In the genomic region with DNA sequence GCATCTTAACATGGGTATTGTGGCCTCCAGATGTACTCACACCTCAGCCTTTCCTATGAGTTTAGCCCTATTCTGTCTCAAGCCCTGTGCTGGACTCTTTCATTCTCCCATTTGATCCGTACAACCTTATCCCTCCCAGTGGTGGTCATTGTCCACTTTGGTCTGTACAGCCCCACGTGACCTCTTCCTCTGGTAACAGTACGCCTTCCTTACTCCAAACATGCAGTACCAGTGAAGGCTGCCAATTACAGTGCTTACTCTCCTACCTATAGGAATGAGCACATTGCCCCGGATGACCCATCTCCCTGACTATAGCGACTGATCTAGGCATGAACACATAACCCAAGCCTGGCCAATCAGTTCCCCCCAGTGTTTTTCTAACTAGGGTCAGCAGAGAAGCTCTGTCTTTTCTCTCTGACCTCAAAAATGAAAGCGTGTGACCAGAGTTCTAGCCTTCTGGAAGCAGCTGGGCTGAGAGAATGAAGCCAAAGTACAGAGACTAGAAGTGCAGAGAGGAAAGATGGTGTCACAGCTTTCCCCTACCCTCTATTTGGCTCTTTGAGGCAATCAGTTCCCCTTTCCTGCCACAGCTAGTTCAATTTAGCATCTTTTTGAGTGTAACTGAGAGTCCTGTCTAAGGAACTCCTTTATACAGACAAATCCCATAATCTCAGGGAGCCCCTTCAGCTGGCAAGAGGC, we compare ENCODE assay signal across 17 cellular contexts. TPM values are rescaled to one million over a fixed set of nuclear protein-coding genes. Genes with fewer than 3 reads are reported as not detected.
DNase-seq lines count a peak whose midpoint lies in the region; FAIRE-seq and TF ChIP-seq lines count a peak whose summit lies in the region.
"Had no signal": no experiment of that assay in that cellular context is flagged by ENCODE, and none has a peak within 500 bp of the region (broad histone marks: within the 10 kb centered on the region; RNA-seq: fewer than 3 reads in every experiment).

No MANE protein-coding gene starts in this region.

- WGBS in H1 (ENCODE audit: extremely low coverage in 1 of 2, insufficient coverage in 1 of 2, insufficient read length in 1 of 2, insufficient replicate concordance in 2 of 2, low coverage in 1 of 2, low lambda C conversion rate in 2 of 2, missing lambda C conversion rate in 1 of 2), 2 experiments = 81% methylated on average over 6 of the region's 6 CpGs; no CpG with 5 or more reads in 1 of the 2 experiments
- no CpG with 5 or more reads among the region's 6 CpGs for WGBS in neuronal stem cell (ENCODE audit: extremely low coverage in 2 of 2, insufficient read length in 2 of 2, insufficient replicate concordance in 1 of 2), 2 donors

- FAIRE-seq in D721Med (lab: Jason Lieb, UNC) (no peak), H1 (lab: Jason Lieb, UNC) (no peak)
- FAIRE-seq: G401.6, pancreas had no signal

- no peak overlapping the region for H3K4me3 Mint-ChIP-seq in Caco-2 (ENCODE audit: unreplicated experiment)
- H3K4me3 Mint-ChIP-seq: T-helper 2 cell treated with Interferon-gamma antibody and Interleukin-4, amounts not matched to agents 5 μg/mL and 100 μg/mL, for 36 hours had no signal

- H2BK5ac ChIP-seq in H1 (ENCODE audit: low read depth, low read length) (no peak overlapping the region), neuronal stem cell (ENCODE audit: low read length) (no peak overlapping the region)

- H3K27ac ChIP-seq in H1 (ENCODE audit: low read depth, low read length) (no peak overlapping the region), neuronal stem cell (replicated peaks; ENCODE audit: low read length) (no peak overlapping the region), Peyer's patch (no peak overlapping the region)
- H3K27ac ChIP-seq: pancreas, skin epidermis had no signal

- BruUV-seq in Caco-2 (replicated peaks; lab: Mats Ljungman, UMichigan) = no TSS peak

- intact Hi-C loops in Caco-2 (cut with micrococcal nuclease; ENCODE audit: unreplicated experiment) = no loop called here

- H3K4me1 ChIP-seq in Loucy (ENCODE audit: insufficient read depth, low read length, poor library complexity, severe bottlenecking) (peaks cover 10% of the 10 kb centered on the region), H1 (replicated peaks in 1 of 4; ENCODE audit: control insufficient read depth in 3 of 4, insufficient read depth in 4 of 4, low read length in 3 of 4) (no peaks in the 10 kb centered on the region), neuronal stem cell (ENCODE audit: control insufficient read depth in 2 of 2, insufficient read depth in 1 of 2, low read depth in 1 of 2, low read length in 2 of 2) (peaks cover 0 to 2% of the 10 kb centered on the region in 2 donors), Peyer's patch (no peaks in the 10 kb centered on the region), Caco-2 (no peaks in the 10 kb centered on the region)
- H3K4me1 ChIP-seq: BE2C, pancreas had no signal

- H3K4me3 ChIP-seq in Loucy (ENCODE audit: low read length, poor library complexity, severe bottlenecking) = no peak overlapping the region
- H3K4me3 ChIP-seq in H1 (ENCODE audit: extremely low read depth in 1 of 4, insufficient read depth in 2 of 4, low read depth in 3 of 4, low read length in 4 of 4) = no peak overlapping the region
- no peak overlapping the region for H3K4me3 ChIP-seq in neuronal stem cell (ENCODE audit: low read length in 2 of 2)
- H3K4me3 ChIP-seq in Peyer's patch = no peak overlapping the region
- H3K4me3 ChIP-seq in Caco-2 (ENCODE audit: low read depth, low read length) = no peak overlapping the region
- H3K4me3 ChIP-seq: heart right ventricle, pancreas, skin epidermis had no signal

- TF ChIP-seq EP300 in H1 (IDR thresholded peaks at IDR 0.05; ENCODE audit: borderline replicate concordance in 1 of 2, low read depth in 2 of 2, low read length in 2 of 2) = no peak

- no peaks in the 10 kb centered on the region for H3K27me3 Mint-ChIP-seq in Caco-2 (ENCODE audit: insufficient read depth, unreplicated experiment)

- H3K36me3 ChIP-seq in Loucy (ENCODE audit: insufficient read depth, low read length) (no peaks in the 10 kb centered on the region), H1 (ENCODE audit: control insufficient read depth in 2 of 4, insufficient read depth in 4 of 4, low read length in 3 of 4) (no peaks in the 10 kb centered on the region), neuronal stem cell (replicated peaks in 1 of 2; ENCODE audit: control insufficient read depth in 2 of 2, insufficient read depth in 2 of 2, low read length in 2 of 2) (no peaks in the 10 kb centered on the region), Peyer's patch (no peaks in the 10 kb centered on the region), Caco-2 (ENCODE audit: control insufficient read depth, insufficient read depth, low read length) (no peaks in the 10 kb centered on the region)
- H3K36me3 ChIP-seq: BE2C, heart right ventricle, pancreas had no signal

- no peak overlapping the region for H3K14ac ChIP-seq in H1 (ENCODE audit: insufficient read length)
- no peak overlapping the region for H3K14ac ChIP-seq in neuronal stem cell (ENCODE audit: low read length)

- TF ChIP-seq POLR2A in H1 (IDR thresholded peaks at IDR 0.05; ENCODE audit: control extremely low read depth in 1 of 2, low read depth in 2 of 2, low read length in 2 of 2) = no peak
- TF ChIP-seq POLR2A in Peyer's patch (IDR thresholded peaks at IDR 0.05) = no peak

- H3K9ac ChIP-seq in Loucy (ENCODE audit: low read depth, low read length, poor library complexity, severe bottlenecking) (no peak overlapping the region), H1 (replicated peaks in 1 of 4; ENCODE audit: extremely low read depth in 1 of 4, low read depth in 3 of 4, low read length in 3 of 4) (no peak overlapping the region), neuronal stem cell (ENCODE audit: low read depth, low read length, poor library complexity) (no peak overlapping the region)

- POLR2A ChIA-PET in H1 (lab: Charles Lee; ENCODE audit: partially characterized antibody) (interaction anchor here (1.0 kb wide), 1 partner anchor 10 kb away, joined by 3 read pairs; no protein-coding TSS in a partner anchor), Caco-2 (lab: Charles Lee) (interaction anchor here (0.5 kb wide), 1 partner anchor 9 kb away, joined by 3 read pairs; no protein-coding TSS in a partner anchor)

- CTCF ChIA-PET in H1 (lab: Charles Lee; ENCODE audit: partially characterized antibody) (interaction anchor here (0.6 to 2.0 kb wide), 8 partner anchors 11 to 1970 kb away, joined by 3 to 8 read pairs (median 3); no protein-coding TSS in a partner anchor), Caco-2 (lab: Charles Lee) (interaction anchor here (0.5 to 1.2 kb wide), 3 partner anchors 18 to 24 kb away, joined by 3 to 4 read pairs (median 3); no protein-coding TSS in a partner anchor)

- H3K79me1 ChIP-seq in H1 (ENCODE audit: low read depth, low read length) (no peaks in the 10 kb centered on the region), neuronal stem cell (ENCODE audit: low read depth, low read length) (no peaks in the 10 kb centered on the region)

- TF ChIP-seq CTCF in D721Med (IDR thresholded peaks at IDR 0.05; ENCODE audit: insufficient read depth, missing control alignments) (no peak), Loucy (conservative IDR thresholded peaks at IDR 0.05; ENCODE audit: low read length) (no peak), H1 (IDR thresholded peaks at IDR 0.05; ENCODE audit: control extremely low read depth in 1 of 3, insufficient read depth in 1 of 3, low read depth in 1 of 3, low read length in 3 of 3) (no peak), Peyer's patch (IDR thresholded peaks at IDR 0.05) (no peak), Caco-2 (IDR thresholded peaks at IDR 0.05; ENCODE audit: insufficient read depth in 1 of 2, low read depth in 1 of 2, low read length in 1 of 2, severe bottlenecking in 1 of 2, unreplicated experiment in 1 of 2) (no peak)

- no peak overlapping the region for H3K56ac ChIP-seq in H1 (replicated peaks; ENCODE audit: insufficient read length, low read depth, low read length)

- H3K4ac ChIP-seq in H1 (replicated peaks; ENCODE audit: insufficient read length, low read depth, low read length) = no peak overlapping the region
- H3K4ac ChIP-seq in neuronal stem cell (ENCODE audit: low read length) = no peak overlapping the region

- H2AK5ac ChIP-seq in H1 (ENCODE audit: low read depth, low read length) (no peak overlapping the region), neuronal stem cell (ENCODE audit: low read depth, low read length) (no peak overlapping the region)

- H4K8ac ChIP-seq in H1 (ENCODE audit: extremely low read depth, insufficient read depth, low read length) (no peak overlapping the region), neuronal stem cell (ENCODE audit: low read depth, low read length) (no peak overlapping the region)

- H3K9me3 ChIP-seq in Loucy (ENCODE audit: insufficient read depth, low read depth, low read length) (no peaks in the 10 kb centered on the region), H1 (ENCODE audit: insufficient read depth in 2 of 2, low read depth in 1 of 2, low read length in 1 of 2) (no peaks in the 10 kb centered on the region), neuronal stem cell (replicated peaks in 1 of 2; ENCODE audit: control insufficient read depth in 2 of 2, insufficient read depth in 1 of 2, low read depth in 1 of 2, low read length in 2 of 2) (no peaks in the 10 kb centered on the region), Peyer's patch (no peaks in the 10 kb centered on the region), Caco-2 (no peaks in the 10 kb centered on the region)
- H3K9me3 ChIP-seq: BE2C, heart right ventricle, pancreas had no signal

- H3K18ac ChIP-seq in H1 (ENCODE audit: extremely low read depth, low read length) (no peak overlapping the region), neuronal stem cell (ENCODE audit: low read length) (no peak overlapping the region)

- H3K23me2 ChIP-seq in H1 (ENCODE audit: low read depth, low read length) = no peaks in the 10 kb centered on the region

- H4K20me1 ChIP-seq in Loucy (ENCODE audit: insufficient read depth, low read length, poor library complexity, severe bottlenecking) (no peaks in the 10 kb centered on the region), H1 (replicated peaks in 1 of 2; ENCODE audit: control insufficient read depth in 1 of 2, insufficient read depth in 2 of 2, low read length in 2 of 2) (no peaks in the 10 kb centered on the region)

- H3K4me2 ChIP-seq in Loucy (ENCODE audit: low read depth, low read length, poor library complexity, severe bottlenecking) (no peak overlapping the region), H1 (ENCODE audit: insufficient read depth in 1 of 2, low read depth in 2 of 2, low read length in 2 of 2) (no peak overlapping the region), neuronal stem cell (ENCODE audit: insufficient read depth, low read length, poor library complexity, severe bottlenecking) (no peak overlapping the region)

- no peak overlapping the region for H2BK15ac ChIP-seq in H1 (ENCODE audit: low read length)
- no peak overlapping the region for H2BK15ac ChIP-seq in neuronal stem cell (ENCODE audit: low read length)

- H3K27me3 ChIP-seq in Loucy (ENCODE audit: insufficient read depth, low read length, poor library complexity, severe bottlenecking) (no peaks in the 10 kb centered on the region), H1 (replicated peaks in 1 of 4; ENCODE audit: control insufficient read depth in 3 of 4, extremely low read depth in 1 of 4, insufficient read depth in 3 of 4, low read length in 3 of 4) (no peaks in the 10 kb centered on the region), neuronal stem cell (ENCODE audit: control insufficient read depth in 3 of 3, insufficient read depth in 3 of 3, low read depth in 1 of 3, low read length in 3 of 3) (peaks cover 0 to 7% (median 0%) of the 10 kb centered on the region in 3 experiments), Peyer's patch (no peaks in the 10 kb centered on the region), Caco-2 (replicated peaks; ENCODE audit: control insufficient read depth, insufficient read depth, low read length) (no peaks in the 10 kb centered on the region)
- H3K27me3 ChIP-seq: BE2C, heart right ventricle, pancreas had no signal

- H2BK20ac ChIP-seq in H1 (ENCODE audit: low read length) = no peak overlapping the region

- H3F3A ChIP-seq in Loucy (ENCODE audit: low read depth) = no peaks in the 10 kb centered on the region; the same call in 1 of the 2 replicates

- no peaks in the 10 kb centered on the region for H3K36me3 Mint-ChIP-seq in Caco-2 (ENCODE audit: insufficient read depth, unreplicated experiment)

- no peak overlapping the region for H2BK120ac ChIP-seq in H1 (replicated peaks; ENCODE audit: low read depth, low read length)
- H2BK120ac ChIP-seq in neuronal stem cell (ENCODE audit: low read depth, low read length) = no peak overlapping the region

- H3K23ac ChIP-seq in H1 (ENCODE audit: insufficient read length) (no peak overlapping the region), neuronal stem cell (ENCODE audit: low read depth, low read length, poor library complexity) (no peak overlapping the region)

- no peak overlapping the region for H3K27ac Mint-ChIP-seq in Caco-2 (ENCODE audit: unreplicated experiment)
- H3K27ac Mint-ChIP-seq: activated T-helper 2 cell treated with anti-CD3 and anti-CD28 coated beads, Interferon-gamma antibody, Interleukin-2, Interleukin-4, amounts not matched to agents 10 μg/mL and 5 μg/mL and 100 μg/mL, durations not matched to agents 14 hours and 24 hours and 36 hours; T-helper 2 cell treated with Interferon-gamma antibody and Interleukin-4, amounts not matched to agents 5 μg/mL and 100 μg/mL, for 36 hours had no signal

- H3K9me3 Mint-ChIP-seq in Caco-2 (ENCODE audit: unreplicated experiment) = no peaks in the 10 kb centered on the region
- H3K9me3 Mint-ChIP-seq: activated T-helper 2 cell treated with anti-CD3 and anti-CD28 coated beads, Interferon-gamma antibody, Interleukin-2, Interleukin-4, amounts not matched to agents 10 μg/mL and 5 μg/mL and 100 μg/mL, durations not matched to agents 14 hours and 24 hours and 36 hours; T-helper 2 cell treated with Interferon-gamma antibody and Interleukin-4, amounts not matched to agents 5 μg/mL and 100 μg/mL, for 36 hours had no signal

- H3K79me2 ChIP-seq in Loucy (ENCODE audit: insufficient read depth, low read length) = no peaks in the 10 kb centered on the region
- H3K79me2 ChIP-seq in H1 (ENCODE audit: control insufficient read depth in 1 of 2, insufficient read depth in 2 of 2, low read length in 2 of 2) = no peaks in the 10 kb centered on the region

- peak; percentile 13 for DNase-seq in D721Med (ENCODE audit: insufficient read length, low spot score)
- no peak for DNase-seq in H1 (ENCODE audit: low read depth in 1 of 2, low spot score in 2 of 2)
- DNase-seq in neuronal stem cell (ENCODE audit: low spot score) = no peak
- no peak for DNase-seq in Peyer's patch
- no peak for DNase-seq in Caco-2
- DNase-seq in activated CD8-positive, alpha-beta memory T cell treated with anti-CD3 and anti-CD28 coated beads, Interleukin-2, amount 50 U/mL, for 48 hours = no peak
- DNase-seq: BE2C; effector CD4-positive, alpha-beta T cell; heart right ventricle; NCI-H1092; pancreas; stimulated activated CD4-positive, alpha-beta T cell treated with anti-CD3 and anti-CD28 coated beads, Interleukin-4, amount 100 ng/mL, for 24 hours had no signal

- no peak overlapping the region for H4K5ac ChIP-seq in H1 (ENCODE audit: insufficient read length, low read depth, low read length)

- no peak overlapping the region for H4K91ac ChIP-seq in H1 (replicated peaks; ENCODE audit: insufficient read length, low read length)
- H4K91ac ChIP-seq in neuronal stem cell (ENCODE audit: low read depth, low read length, poor library complexity) = no peak overlapping the region

- H2AFZ ChIP-seq in Loucy (ENCODE audit: low read length) (peak overlapping the region; percentile 64), H1 (ENCODE audit: low read length) (peak overlapping the region; percentile 55; the same call in 1 of the 2 replicates), neuronal stem cell (ENCODE audit: low read length) (peak overlapping the region; percentile 81)

- H3K9me2 ChIP-seq in Loucy (replicated peaks; ENCODE audit: low read depth, low read length) = no peaks in the 10 kb centered on the region

- TF ChIP-seq RAD21 in H1 (IDR thresholded peaks at IDR 0.05 in 1 of 2, conservative IDR thresholded peaks at IDR 0.05 in 1 of 2; ENCODE audit: low read depth in 2 of 2, low read length in 2 of 2) = no peak

- no peaks in the 10 kb centered on the region for H3K4me1 Mint-ChIP-seq in Caco-2 (ENCODE audit: low read depth, unreplicated experiment)

- H2BK12ac ChIP-seq in H1 (ENCODE audit: low read depth, low read length) (no peak overlapping the region), neuronal stem cell (ENCODE audit: low read length) (no peak overlapping the region)

RNA-seq across cellular contexts. Expression of a gene that starts 9.9 kb away (rescaled TPM):
- total RNA-seq in H1 (2021; fragmentation: NEBNext Ultra II Directional; extraction: Animal tissue kit (Norgen Biotek cat#: 25700)) = 120 and 123 TPM in 2 replicates
- polyA plus RNA-seq in H1 (2011; rRNA removed) = 97.7 and 138 TPM in 2 replicates
- polyA plus RNA-seq in H1 (2011; cell fraction: cytosol; rRNA removed) = 101 TPM
- 141 TPM for polyA plus RNA-seq in H1 (2011; cell fraction: nucleus; rRNA removed)
- 63.7 to 113 TPM (median 105 TPM) in 4 replicates for polyA plus RNA-seq in H1 (2012, experiment 1 of 2)
- polyA plus RNA-seq in H1 (2012, experiment 2 of 2) = 94.8 TPM
- 126 TPM for polyA plus RNA-seq in H1 (2013, experiment 1 of 2)
- 114 TPM for polyA plus RNA-seq in H1 (2013, experiment 2 of 2)
- 49.7 and 53.7 TPM in 2 replicates for polyA minus RNA-seq in H1 (2011; rRNA and poly(A)+ RNA removed)
- polyA minus RNA-seq in H1 (2011; cell fraction: cytosol; rRNA and poly(A)+ RNA removed) = 40.4 TPM
- polyA minus RNA-seq in H1 (2011; cell fraction: nucleus; rRNA and poly(A)+ RNA removed) = 28.9 TPM
- 31.6 TPM for polyA plus RNA-seq in neuronal stem cell (2013, experiment 1 of 2)
- polyA plus RNA-seq in neuronal stem cell (2013, experiment 2 of 2) = 30.8 TPM
- total RNA-seq in Peyer's patch (10 to 100 TPM; 34.9 to 72.3 (median 51.5) TPM), Caco-2 (2022) (12.1 and 17.0 TPM in 2 replicates)
